Comparison of ENCODE assay signal across 22 cellular contexts in the genomic region with DNA sequence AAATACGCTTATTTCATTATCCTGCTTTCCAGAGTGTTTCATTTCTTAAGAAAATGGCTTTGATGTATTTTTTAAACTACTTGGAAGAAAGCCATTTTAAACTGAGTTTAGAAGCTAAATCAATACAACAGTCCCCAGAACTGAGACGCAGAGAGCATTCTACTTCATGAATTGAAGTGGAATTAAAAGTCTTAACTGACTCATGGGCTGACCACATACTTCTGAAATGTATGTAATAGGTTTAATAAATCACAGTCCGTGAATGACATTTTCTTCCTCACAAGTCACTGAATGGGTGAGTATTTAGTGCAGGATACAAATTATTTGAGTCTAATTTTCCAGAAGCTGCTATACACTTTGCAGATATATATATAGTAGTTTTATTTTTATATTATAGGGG. TPM values are rescaled to one million over a fixed set of nuclear protein-coding genes. Genes with fewer than 3 reads are reported as not detected.
DNase-seq lines count a peak whose midpoint lies in the region; FAIRE-seq and TF ChIP-seq lines count a peak whose summit lies in the region.
"Had no signal": no experiment of that assay in that cellular context is flagged by ENCODE, and none has a peak within 500 bp of the region (broad histone marks: within the 10 kb centered on the region; RNA-seq: fewer than 3 reads in every experiment).

No MANE protein-coding gene starts in this region.

- H3K4me1 ChIP-seq in uterus = no peaks in the 10 kb centered on the region
- H3K4me1 ChIP-seq: prostate gland, SJCRH30, testis had no signal

- DNase-seq in A172 (ENCODE audit: low spot score) (peak; percentile 69), HTR-8/SVneo (ENCODE audit: insufficient read length, low spot score) (peak; percentile 23), amniotic stem cell (lab: John Stamatoyannopoulos, UW) (peak; percentile 0), fibroblast of the conjunctiva (ENCODE audit: low read depth) (peak; percentile 1), CD1c-positive myeloid dendritic cell (ENCODE audit: extremely low spot score) (no peak), uterus (no peak)
- DNase-seq in activated T-helper 1 cell treated with anti-CD3 and anti-CD28 coated beads, Interleukin-12 subunit alpha, Interleukin-12 subunit beta, Interleukin-2, Interleukin-4 antibody, amounts not matched to agents 30 ng/mL and 10 ng/mL and 1 ng/mL, durations not matched to agents 14 hours and 24 hours and 36 hours (ENCODE audit: low spot score) = no peak
- DNase-seq in activated T-cell treated with anti-CD3 and anti-CD28 coated beads, Interleukin-2, amount 50 U/mL, for 1 hour = no peak
- DNase-seq: 8988T; activated B cell treated with CpG ODN at 0.5 μM for 24 hours; activated CD8-positive, alpha-beta T cell treated with anti-CD3 and anti-CD28 coated beads, Interleukin-2, amount 10 ng/mL, durations not matched to agents 7 days and 5 days; activated T-cell treated with anti-CD3 and anti-CD28 coated beads, Interleukin-2, amount 50 U/mL, for 48 hours; KBM-7; NCI-H1092 treated with DMSO at 0.1 percent for 48 hours; NCI-H2107; SJCRH30; testis had no signal

- no peak overlapping the region for H3K27ac Mint-ChIP-seq in activated T-helper 1 cell treated with anti-CD3 and anti-CD28 coated beads, Interleukin-12 subunit alpha, Interleukin-12 subunit beta, Interleukin-2, Interleukin-4 antibody, amounts not matched to agents 30 ng/mL and 10 ng/mL and 1 ng/mL, durations not matched to agents 14 hours and 24 hours and 36 hours
- H3K27ac Mint-ChIP-seq: activated B cell treated with CpG ODN at 0.5 μM for 24 hours; activated CD8-positive, alpha-beta T cell treated with anti-CD3 and anti-CD28 coated beads, Interleukin-2, amount 10 ng/mL, durations not matched to agents 7 days and 5 days; activated naive CD8-positive, alpha-beta T cell; CD14-positive monocyte had no signal

- no peaks in the 10 kb centered on the region for H3K27me3 Mint-ChIP-seq in activated T-helper 1 cell treated with anti-CD3 and anti-CD28 coated beads, Interleukin-12 subunit alpha, Interleukin-12 subunit beta, Interleukin-2, Interleukin-4 antibody, amounts not matched to agents 30 ng/mL and 10 ng/mL and 1 ng/mL, durations not matched to agents 14 hours and 24 hours and 36 hours (ENCODE audit: insufficient read depth)
- H3K27me3 Mint-ChIP-seq: activated B cell treated with CpG ODN at 0.5 μM for 24 hours; activated naive CD8-positive, alpha-beta T cell had no signal

- H3K27me3 ChIP-seq in uterus = no peaks in the 10 kb centered on the region
- H3K27me3 ChIP-seq: SJCRH30, testis had no signal

- peaks cover 3% of the 10 kb centered on the region for H3K36me3 Mint-ChIP-seq in activated T-helper 1 cell treated with anti-CD3 and anti-CD28 coated beads, Interleukin-12 subunit alpha, Interleukin-12 subunit beta, Interleukin-2, Interleukin-4 antibody, amounts not matched to agents 30 ng/mL and 10 ng/mL and 1 ng/mL, durations not matched to agents 14 hours and 24 hours and 36 hours (ENCODE audit: low read depth)
- H3K36me3 Mint-ChIP-seq: CD14-positive monocyte had no signal

- peaks cover 17% of the 10 kb centered on the region for H3K4me1 Mint-ChIP-seq in activated T-helper 1 cell treated with anti-CD3 and anti-CD28 coated beads, Interleukin-12 subunit alpha, Interleukin-12 subunit beta, Interleukin-2, Interleukin-4 antibody, amounts not matched to agents 30 ng/mL and 10 ng/mL and 1 ng/mL, durations not matched to agents 14 hours and 24 hours and 36 hours (ENCODE audit: low read depth)
- H3K4me1 Mint-ChIP-seq: CD14-positive monocyte had no signal

- no peak overlapping the region for H3K4me3 Mint-ChIP-seq in activated T-helper 1 cell treated with anti-CD3 and anti-CD28 coated beads, Interleukin-12 subunit alpha, Interleukin-12 subunit beta, Interleukin-2, Interleukin-4 antibody, amounts not matched to agents 30 ng/mL and 10 ng/mL and 1 ng/mL, durations not matched to agents 14 hours and 24 hours and 36 hours
- H3K4me3 Mint-ChIP-seq: activated B cell treated with CpG ODN at 0.5 μM for 24 hours; activated CD8-positive, alpha-beta T cell treated with anti-CD3 and anti-CD28 coated beads, Interleukin-2, amount 10 ng/mL, durations not matched to agents 7 days and 5 days; activated naive CD8-positive, alpha-beta T cell; CD14-positive monocyte had no signal

- TF ChIP-seq POLR2A in uterus (IDR thresholded peaks at IDR 0.05) = no peak

- no peak for TF ChIP-seq CTCF in uterus (IDR thresholded peaks at IDR 0.05)

- H3K27ac ChIP-seq in uterus = no peak overlapping the region
- H3K27ac ChIP-seq: prostate gland, SJCRH30, testis had no signal

- intact Hi-C loops in activated T-helper 1 cell treated with anti-CD3 and anti-CD28 coated beads, Interleukin-12 subunit alpha, Interleukin-12 subunit beta, Interleukin-2, Interleukin-4 antibody, amounts not matched to agents 30 ng/mL and 10 ng/mL and 1 ng/mL, durations not matched to agents 14 hours and 24 hours and 36 hours (cut with micrococcal nuclease) = no loop called here
- intact Hi-C loops in uterus (cut with DNase I; ENCODE audit: low total_unique reads) = no loop called here

- no peak overlapping the region for H3K4me3 ChIP-seq in uterus
- H3K4me3 ChIP-seq: prostate gland, SJCRH30, testis had no signal

- H3K36me3 ChIP-seq in uterus = no peaks in the 10 kb centered on the region
- H3K36me3 ChIP-seq: prostate gland, SJCRH30 had no signal

- FAIRE-seq in HTR-8/SVneo (lab: Jason Lieb, UNC) = no peak
- FAIRE-seq: H1 had no signal

- no peaks in the 10 kb centered on the region for H3K9me3 ChIP-seq in uterus
- H3K9me3 ChIP-seq: prostate gland, SJCRH30, testis had no signal

- peaks cover 10% of the 10 kb centered on the region for H3K9me3 Mint-ChIP-seq in activated T-helper 1 cell treated with anti-CD3 and anti-CD28 coated beads, Interleukin-12 subunit alpha, Interleukin-12 subunit beta, Interleukin-2, Interleukin-4 antibody, amounts not matched to agents 30 ng/mL and 10 ng/mL and 1 ng/mL, durations not matched to agents 14 hours and 24 hours and 36 hours

RNA-seq across cellular contexts. Expression of gene EMCN, which starts 55.6 kb away (rescaled TPM):
- total RNA-seq in A172 (2014; rRNA removed; shearing (Covaris generic)) = not detected in 2 replicates
- total RNA-seq in activated T-helper 1 cell treated with anti-CD3 and anti-CD28 coated beads, Interleukin-12 subunit alpha, Interleukin-12 subunit beta, Interleukin-2, Interleukin-4 antibody, amounts not matched to agents 30 ng/mL and 10 ng/mL and 1 ng/mL, durations not matched to agents 14 hours and 24 hours and 36 hours = not detected in 2 replicates
- total RNA-seq in uterus = 10 to 100 TPM; 33.3 to 84.1 (median 54.3) TPM
- total RNA-seq: activated B cell treated with CpG ODN at 0.5 μM for 24 hours; activated CD8-positive, alpha-beta T cell treated with anti-CD3 and anti-CD28 coated beads, Interleukin-2, amount 10 ng/mL, durations not matched to agents 7 days and 5 days; H1; T-helper 2 cell treated with Interferon-gamma antibody and Interleukin-4, amounts not matched to agents 100 ng/mL and 5 ng/mL, for 36 hours had no signal

Comparison
In these comparisons a context has a peak if more than half of its experiments do, and no peak if none do; other contexts are left out.
1. DNase-seq: peak in A172 (single experiment), HTR-8/SVneo (single experiment), amniotic stem cell (single experiment) and fibroblast of the conjunctiva (single experiment); none in activated T-helper 1 cell treated with anti-CD3 and anti-CD28 coated beads, Interleukin-12 subunit alpha, Interleukin-12 subunit beta, Interleukin-2, Interleukin-4 antibody, amounts not matched to agents 30 ng/mL and 10 ng/mL and 1 ng/mL, durations not matched to agents 14 hours and 24 hours and 36 hours (single experiment), CD1c-positive myeloid dendritic cell (single experiment), uterus (0 of 2) and activated T-cell treated with anti-CD3 and anti-CD28 coated beads, Interleukin-2, amount 50 U/mL, for 1 hour (single experiment).
2. RNA of gene EMCN, which starts 55.6 kb away (total RNA-seq): 33.3 to 84.1 TPM in uterus; not detected in A172 and not detected in activated T-helper 1 cell treated with anti-CD3 and anti-CD28 coated beads, Interleukin-12 subunit alpha, Interleukin-12 subunit beta, Interleukin-2, Interleukin-4 antibody, amounts not matched to agents 30 ng/mL and 10 ng/mL and 1 ng/mL, durations not matched to agents 14 hours and 24 hours and 36 hours; every median in the first group is over 10 times any median in the second.